In genomic region chr15:92958105-92958504, GRCh38 we compare ENCODE assay signal across 10 cellular contexts. TPM values are rescaled to one million over a fixed set of nuclear protein-coding genes. Genes with fewer than 3 reads are reported as not detected.
DNase-seq lines count a peak whose midpoint lies in the region; ATAC-seq and TF ChIP-seq lines count a peak whose summit lies in the region.
"Had no signal": no experiment of that assay in that cellular context is flagged by ENCODE, and none has a peak within 500 bp of the region (broad histone marks: within the 10 kb centered on the region; RNA-seq: fewer than 3 reads in every experiment).

No MANE protein-coding gene starts in this region.

- peaks cover 3% of the 10 kb centered on the region for H3K27me3 Mint-ChIP-seq in HFFc6 (ENCODE audit: insufficient read depth)
- H3K27me3 Mint-ChIP-seq in activated CD4-positive, alpha-beta memory T cell treated with anti-CD3 and anti-CD28 coated beads for 36 hours, result no peaks in the 10 kb centered on the region

- peaks cover 24% of the 10 kb centered on the region; the same call in 1 of the 2 replicates for H3K4me1 Mint-ChIP-seq in HFFc6 (ENCODE audit: low read depth)
- peaks cover 55% of the 10 kb centered on the region for H3K4me1 Mint-ChIP-seq in activated CD4-positive, alpha-beta memory T cell treated with anti-CD3 and anti-CD28 coated beads for 36 hours (ENCODE audit: low read depth)

- H3K36me3 Mint-ChIP-seq in HFFc6 (ENCODE audit: low read depth), result peaks cover 75% of the 10 kb centered on the region
- H3K36me3 Mint-ChIP-seq in activated CD4-positive, alpha-beta memory T cell treated with anti-CD3 and anti-CD28 coated beads for 36 hours, result peaks cover 79% of the 10 kb centered on the region

- peak overlapping the region; percentile 19; the same call in 1 of the 2 replicates for H3K27ac Mint-ChIP-seq in HFFc6
- peak overlapping the region; percentile 96 for H3K27ac Mint-ChIP-seq in activated CD4-positive, alpha-beta memory T cell treated with anti-CD3 and anti-CD28 coated beads for 36 hours

- POLR2A ChIA-PET in activated CD4-positive, alpha-beta memory T cell treated with anti-CD3 and anti-CD28 coated beads for 36 hours (lab: Charles Lee), result no interaction called here

- H3K9me3 Mint-ChIP-seq in HFFc6, result no peaks in the 10 kb centered on the region
- H3K9me3 Mint-ChIP-seq in activated CD4-positive, alpha-beta memory T cell treated with anti-CD3 and anti-CD28 coated beads for 36 hours, result peaks cover 2% of the 10 kb centered on the region

- no peak for TF ChIP-seq CTCF in HFFc6 (IDR thresholded peaks at IDR 0.05)

- intact Hi-C loops in activated CD4-positive, alpha-beta memory T cell treated with anti-CD3 and anti-CD28 coated beads for 36 hours (cut with micrococcal nuclease), result loop anchor here (1.0 to 2.0 kb wide), 5 partner anchors 15 to 154 kb away; no protein-coding TSS in a partner anchor

- CTCF ChIA-PET in activated CD4-positive, alpha-beta memory T cell treated with anti-CD3 and anti-CD28 coated beads for 36 hours (lab: Charles Lee), result interaction anchor here (0.6 to 0.8 kb wide), 2 partner anchors 73 to 154 kb away, joined by 3 read pairs; no protein-coding TSS in a partner anchor

- no peak overlapping the region for H3K4me3 Mint-ChIP-seq in HFFc6
- peak overlapping the region; percentile 40 for H3K4me3 Mint-ChIP-seq in activated CD4-positive, alpha-beta memory T cell treated with anti-CD3 and anti-CD28 coated beads for 36 hours

- DNase-seq in HFFc6 (no peak), COR-L47 (lab: John Stamatoyannopoulos, UW) (no peak), midbrain (lab: John Stamatoyannopoulos, UW) (no peak)
- DNase-seq in activated CD4-positive, alpha-beta memory T cell treated with anti-CD3 and anti-CD28 coated beads for 36 hours, result peak; percentile 75
- DNase-seq in effector CD4-positive, alpha-beta T cell, result peak; percentile 42
- DNase-seq in stimulated activated CD4-positive, alpha-beta T cell treated with anti-CD3 and anti-CD28 coated beads, Interleukin-4, amount 100 ng/mL, for 48 hours (ENCODE audit: low read depth in 2 of 2), result peak; percentile 4 to 41
- DNase-seq: dermis blood vessel endothelial cell, OCI-M1 had no signal

- ATAC-seq in HG03432 (IDR thresholded peaks at IDR 0.05; ENCODE audit: unreplicated experiment) (no peak), HG03025 (IDR thresholded peaks at IDR 0.05; ENCODE audit: low FRiP score, unreplicated experiment) (no peak)

RNA-seq across cellular contexts. Expression of gene CHD2, which starts 58.0 kb away (rescaled TPM):
- total RNA-seq in HFFc6 (2021; fragmentation: NEBNext Ultra II Directional; extraction: Animal tissue kit (Norgen Biotek cat#: 25700)), result 10 to 100 TPM; 47.5 to 65.3 (median 57.2) TPM
- 100 to 1,000 TPM; 113 to 121 TPM for total RNA-seq in activated CD4-positive, alpha-beta memory T cell treated with anti-CD3 and anti-CD28 coated beads for 36 hours

Comparison
In these comparisons a context has a peak if more than half of its experiments do, and no peak if none do; other contexts are left out.
1. DNase-seq: peak in activated CD4-positive, alpha-beta memory T cell treated with anti-CD3 and anti-CD28 coated beads for 36 hours (single experiment), effector CD4-positive, alpha-beta T cell (single experiment) and stimulated activated CD4-positive, alpha-beta T cell treated with anti-CD3 and anti-CD28 coated beads, Interleukin-4, amount 100 ng/mL, for 48 hours (2 of 2); none in HFFc6 (single experiment), COR-L47 (single experiment) and midbrain (single experiment).